ENCODE assay signal across 11 cellular contexts in genomic region chr1:69263982-69264381, GRCh38.
DNase-seq lines count a peak whose midpoint lies in the region; ATAC-seq, FAIRE-seq and TF ChIP-seq lines count a peak whose summit lies in the region.
"Had no signal": no experiment of that assay in that cellular context is flagged by ENCODE, and none has a peak within 500 bp of the region (broad histone marks: within the 10 kb centered on the region; RNA-seq: fewer than 3 reads in every experiment).

No MANE protein-coding gene starts in this region.

- no peak for FAIRE-seq in astrocyte (lab: Jason Lieb, UNC)

- ATAC-seq in mucosa of descending colon (no peak), GM18870 (IDR thresholded peaks at IDR 0.05; ENCODE audit: unreplicated experiment) (no peak), lower lobe of right lung (no peak), HG03342 (IDR thresholded peaks at IDR 0.05; ENCODE audit: unreplicated experiment) (no peak)

- H3K4me2 ChIP-seq in astrocyte (ENCODE audit: low read length): peak overlapping the region; percentile 21

- DNase-seq in H4 (ENCODE audit: low spot score): peak; percentile 58
- peak; percentile 80 for DNase-seq in NCI-H1694 (lab: John Stamatoyannopoulos, UW)
- peak; percentile 73 for DNase-seq in astrocyte (ENCODE audit: low read depth)
- peak; percentile 35 for DNase-seq in retinal pigment epithelial cell (ENCODE audit: low read depth)
- no peak for DNase-seq in mucosa of descending colon
- DNase-seq in lower lobe of right lung: no peak
- DNase-seq: activated naive CD8-positive, alpha-beta T cell treated with anti-CD3 and anti-CD28 coated beads for 36 hours; effector memory CD4-positive, alpha-beta T cell had no signal

- TF ChIP-seq CTCF in astrocyte (IDR thresholded peaks at IDR 0.05; ENCODE audit: insufficient read depth, low read depth, low read length) (no peak), retinal pigment epithelial cell (conservative IDR thresholded peaks at IDR 0.05; ENCODE audit: low read depth, low read length) (no peak), mucosa of descending colon (IDR thresholded peaks at IDR 0.05) (no peak), lower lobe of right lung (IDR thresholded peaks at IDR 0.05) (no peak)

- H3K79me2 ChIP-seq in astrocyte (ENCODE audit: insufficient read depth, low read length): no peaks in the 10 kb centered on the region

- peaks cover 6% of the 10 kb centered on the region for H3K4me1 ChIP-seq in astrocyte (ENCODE audit: insufficient read depth, low read length)
- H3K4me1 ChIP-seq in mucosa of descending colon (ENCODE audit: low read depth): no peaks in the 10 kb centered on the region
- no peaks in the 10 kb centered on the region for H3K4me1 ChIP-seq in lower lobe of right lung

- no peaks in the 10 kb centered on the region for H3K9me3 Mint-ChIP-seq in astrocyte (ENCODE audit: unreplicated experiment)

- H3K4me1 Mint-ChIP-seq in astrocyte (ENCODE audit: low read depth, unreplicated experiment): peaks cover 4% of the 10 kb centered on the region
- H3K4me1 Mint-ChIP-seq: activated naive CD8-positive, alpha-beta T cell treated with anti-CD3 and anti-CD28 coated beads for 36 hours had no signal

- no peak overlapping the region for H3K27ac ChIP-seq in astrocyte (ENCODE audit: low read depth, low read length)
- no peak overlapping the region for H3K27ac ChIP-seq in lower lobe of right lung
- H3K27ac ChIP-seq: vagina had no signal

- H3K27me3 Mint-ChIP-seq in astrocyte (ENCODE audit: low read depth, unreplicated experiment): no peaks in the 10 kb centered on the region
- H3K27me3 Mint-ChIP-seq: activated naive CD8-positive, alpha-beta T cell treated with anti-CD3 and anti-CD28 coated beads for 36 hours had no signal

- H3K9me3 ChIP-seq in astrocyte (ENCODE audit: insufficient read depth, low read depth, low read length) (no peaks in the 10 kb centered on the region), mucosa of descending colon (no peaks in the 10 kb centered on the region), lower lobe of right lung (no peaks in the 10 kb centered on the region)
- H3K9me3 ChIP-seq: vagina had no signal

- H3K9ac ChIP-seq in astrocyte (ENCODE audit: low read length): no peak overlapping the region

- H3K4me3 Mint-ChIP-seq in astrocyte (ENCODE audit: unreplicated experiment): no peak overlapping the region
- H3K4me3 Mint-ChIP-seq: activated naive CD8-positive, alpha-beta T cell treated with anti-CD3 and anti-CD28 coated beads for 36 hours had no signal

- no peaks in the 10 kb centered on the region for H4K20me1 ChIP-seq in astrocyte (ENCODE audit: insufficient read depth, low read length)

- H2AFZ ChIP-seq in astrocyte (ENCODE audit: low read depth, low read length): no peak overlapping the region

- H3K27ac Mint-ChIP-seq in astrocyte (ENCODE audit: unreplicated experiment): no peak overlapping the region
- H3K27ac Mint-ChIP-seq: activated naive CD8-positive, alpha-beta T cell treated with anti-CD3 and anti-CD28 coated beads for 36 hours had no signal

- H3K27me3 ChIP-seq in astrocyte (ENCODE audit: insufficient read depth, low read length): no peaks in the 10 kb centered on the region
- H3K27me3 ChIP-seq in lower lobe of right lung (ENCODE audit: low read depth): no peaks in the 10 kb centered on the region
- H3K27me3 ChIP-seq: vagina had no signal

- intact Hi-C loops in mucosa of descending colon (cut with DNase I, micrococcal nuclease): no loop called here
- intact Hi-C loops in lower lobe of right lung (cut with DNase I): no loop called here

- no peaks in the 10 kb centered on the region for H3K36me3 Mint-ChIP-seq in astrocyte (ENCODE audit: low read depth, unreplicated experiment)
- H3K36me3 Mint-ChIP-seq: activated naive CD8-positive, alpha-beta T cell treated with anti-CD3 and anti-CD28 coated beads for 36 hours had no signal

- H3K4me3 ChIP-seq in astrocyte (ENCODE audit: insufficient read depth, low read depth, low read length) (no peak overlapping the region), retinal pigment epithelial cell (ENCODE audit: low read length) (no peak overlapping the region), mucosa of descending colon (no peak overlapping the region), lower lobe of right lung (no peak overlapping the region)
- H3K4me3 ChIP-seq: vagina had no signal

- no peaks in the 10 kb centered on the region for H3K36me3 ChIP-seq in astrocyte (ENCODE audit: insufficient read depth, low read length)
- H3K36me3 ChIP-seq in mucosa of descending colon (ENCODE audit: low read depth): no peaks in the 10 kb centered on the region
- no peaks in the 10 kb centered on the region for H3K36me3 ChIP-seq in lower lobe of right lung
- H3K36me3 ChIP-seq: vagina had no signal

Comparison
In these comparisons a context has a peak if more than half of its experiments do, and no peak if none do; other contexts are left out.
1. DNase-seq: peak in H4 (single experiment), NCI-H1694 (single experiment), astrocyte (single experiment) and retinal pigment epithelial cell (single experiment); none in mucosa of descending colon (0 of 3) and lower lobe of right lung (single experiment).